Comparison of ENCODE assay signal across 9 cellular contexts in the genomic region with DNA sequence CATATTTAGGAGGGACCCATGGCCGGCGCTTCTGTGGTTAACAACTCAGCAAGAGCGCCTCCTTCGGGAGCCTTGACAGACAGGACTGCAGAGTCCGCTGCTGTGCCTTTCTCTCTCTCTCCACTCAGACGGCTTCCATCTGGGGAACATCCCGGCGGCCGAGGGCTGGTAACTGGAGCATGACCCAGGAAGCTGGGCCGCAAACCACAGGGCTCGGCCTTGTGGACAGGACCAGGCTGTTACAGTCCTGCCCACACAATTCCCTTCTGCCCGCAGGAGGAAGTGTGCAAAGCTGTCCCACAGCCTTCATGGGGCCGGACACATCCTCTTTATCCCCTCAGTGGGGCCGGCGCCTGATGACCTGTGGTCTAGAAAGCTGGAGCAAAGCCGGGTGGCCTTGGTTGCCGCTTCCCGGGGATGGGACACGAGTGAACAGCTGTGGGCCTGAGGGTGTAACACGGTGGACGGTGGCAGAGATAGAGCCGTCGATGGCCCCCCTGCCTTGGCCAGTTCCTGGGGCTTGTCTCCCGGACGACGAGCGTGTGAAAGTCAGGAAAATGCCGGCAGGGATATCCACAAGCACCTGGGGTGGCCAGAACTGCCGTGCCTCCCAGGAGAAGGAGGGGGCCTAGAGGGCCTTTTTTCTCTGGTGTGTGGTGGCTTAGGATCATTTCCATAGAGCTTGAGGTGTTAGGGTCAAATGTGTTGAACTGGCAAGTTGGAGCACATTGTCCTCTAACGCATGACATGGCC. TPM values are rescaled to one million over a fixed set of nuclear protein-coding genes. Genes with fewer than 3 reads are reported as not detected.
A peak's percentile ranks its signal among the peaks of the same experiment; 100 is the strongest.
DNase-seq lines count a peak whose midpoint lies in the region; FAIRE-seq and TF ChIP-seq lines count a peak whose summit lies in the region.
"Had no signal": no experiment of that assay in that cellular context is flagged by ENCODE, and none has a peak within 500 bp of the region (broad histone marks: within the 10 kb centered on the region; RNA-seq: fewer than 3 reads in every experiment).

No MANE protein-coding gene starts in this region.

- peak overlapping the region; percentile 91 for H3K14ac ChIP-seq in neuronal stem cell (ENCODE audit: low read length)

- no peak overlapping the region for H2BK5ac ChIP-seq in neuronal stem cell (ENCODE audit: low read length)

- peak overlapping the region; percentile 70 for H3K23ac ChIP-seq in neuronal stem cell (ENCODE audit: low read depth, low read length, poor library complexity)

- H3K79me1 ChIP-seq in neuronal stem cell (ENCODE audit: low read depth, low read length) = peaks cover 4% of the 10 kb centered on the region

- H3K4me1 ChIP-seq in neuronal stem cell (ENCODE audit: control insufficient read depth in 2 of 2, insufficient read depth in 1 of 2, low read depth in 1 of 2, low read length in 2 of 2) = peaks cover 13 to 29% of the 10 kb centered on the region in 2 donors

- no peak overlapping the region for H2AFZ ChIP-seq in neuronal stem cell (ENCODE audit: low read length)

- H3K36me3 ChIP-seq in neuronal stem cell (replicated peaks in 1 of 2; ENCODE audit: control insufficient read depth in 2 of 2, insufficient read depth in 2 of 2, low read length in 2 of 2) = peaks cover 39 to 67% of the 10 kb centered on the region in 2 donors

- TF ChIP-seq CTCF in AG09319 (IDR thresholded peaks at IDR 0.05; ENCODE audit: low read depth, low read length) = peak; percentile 65
- no peak for TF ChIP-seq CTCF in RWPE1 (conservative IDR thresholded peaks at IDR 0.05; ENCODE audit: low read depth)
- TF ChIP-seq CTCF in fibroblast of pulmonary artery (IDR thresholded peaks at IDR 0.05; ENCODE audit: low read length, missing control alignments) = peak; percentile 45

- H4K91ac ChIP-seq in neuronal stem cell (ENCODE audit: low read depth, low read length, poor library complexity) = no peak overlapping the region

- H3K9ac ChIP-seq in neuronal stem cell (ENCODE audit: low read depth, low read length, poor library complexity) = peak overlapping the region; percentile 45

- DNase-seq in AG09319 (ENCODE audit: extremely low read depth, low read depth) (peak; percentile 95), RWPE1 (ENCODE audit: low spot score) (no peak), fibroblast of pulmonary artery (ENCODE audit: low read depth) (peak; percentile 87), neuronal stem cell (ENCODE audit: low spot score) (no peak), G401 (ENCODE audit: low spot score) (no peak), DMS153 (lab: John Stamatoyannopoulos, UW) (no peak), GM12892 (ENCODE audit: insufficient read length) (no peak)
- no peak for DNase-seq in activated CD4-positive, alpha-beta T cell treated with anti-CD3 and anti-CD28 coated beads, Interleukin-2, amount 50 U/mL, for 1 hour

- peak overlapping the region; percentile 32 for H2BK15ac ChIP-seq in neuronal stem cell (ENCODE audit: low read length)

- peak overlapping the region; percentile 69 for H3K18ac ChIP-seq in neuronal stem cell (ENCODE audit: low read length)

- peaks cover 0 to 10% of the 10 kb centered on the region in 2 donors for H3K9me3 ChIP-seq in neuronal stem cell (replicated peaks in 1 of 2; ENCODE audit: control insufficient read depth in 2 of 2, insufficient read depth in 1 of 2, low read depth in 1 of 2, low read length in 2 of 2)

- no peak for FAIRE-seq in GM12892 (lab: Jason Lieb, UNC)

- H2AK5ac ChIP-seq in neuronal stem cell (ENCODE audit: low read depth, low read length) = peak overlapping the region; percentile 91

- no peak overlapping the region for H3K4ac ChIP-seq in neuronal stem cell (ENCODE audit: low read length)

- CTCF ChIA-PET in RWPE1 (lab: Yijun Ruan, JAX) = interaction anchor here (0.5 to 1.2 kb wide), 5 partner anchors 112 to 393 kb away, joined by 3 to 4 read pairs (median 3); no protein-coding TSS in a partner anchor

- no peak for TF ChIP-seq POLR2A in GM12892 (IDR thresholded peaks at IDR 0.05; ENCODE audit: low read depth, low read length)

- POLR2A ChIA-PET in RWPE1 (lab: Yijun Ruan, JAX; ENCODE audit: low non-redundant PET) = no interaction called here

- H3K4me3 ChIP-seq in fibroblast of pulmonary artery (replicated peaks; ENCODE audit: low read depth, low read length) (no peak overlapping the region), neuronal stem cell (ENCODE audit: low read length in 2 of 2) (no peak overlapping the region)

- in situ Hi-C loops in G401 (cut with HindIII; ENCODE audit: low sequenced_read_pairs) = no loop called here

- no peak overlapping the region for H2BK120ac ChIP-seq in neuronal stem cell (ENCODE audit: low read depth, low read length)

- H4K8ac ChIP-seq in neuronal stem cell (ENCODE audit: low read depth, low read length) = no peak overlapping the region

- peak overlapping the region; percentile 91 for H3K27ac ChIP-seq in RWPE1
- H3K27ac ChIP-seq in neuronal stem cell (replicated peaks; ENCODE audit: low read length) = peak overlapping the region; percentile 12

- no peaks in the 10 kb centered on the region for H3K27me3 ChIP-seq in neuronal stem cell (ENCODE audit: control insufficient read depth in 3 of 3, insufficient read depth in 3 of 3, low read depth in 1 of 3, low read length in 3 of 3)

- no CpG with 5 or more reads among the region's 30 CpGs for WGBS in neuronal stem cell (ENCODE audit: extremely low coverage in 2 of 2, insufficient read length in 2 of 2, insufficient replicate concordance in 1 of 2), 2 donors

- H2BK12ac ChIP-seq in neuronal stem cell (ENCODE audit: low read length) = peak overlapping the region; percentile 82

- no peak overlapping the region for H3K4me2 ChIP-seq in neuronal stem cell (ENCODE audit: insufficient read depth, low read length, poor library complexity, severe bottlenecking)

RNA-seq across cellular contexts. Expression of a gene that starts 50.1 kb away (rescaled TPM):
- polyA plus RNA-seq in neuronal stem cell (2013, experiment 1 of 2) = 160 TPM
- polyA plus RNA-seq in neuronal stem cell (2013, experiment 2 of 2) = 157 TPM
- 97.6 and 128 TPM in 2 replicates for total RNA-seq in G401 (2014; rRNA removed; shearing (Covaris generic))
- not detected for polyA plus RNA-seq in GM12892 (2012; ENCODE audit: missing spikeins)
- total RNA-seq: T-helper 2 cell treated with Interferon-gamma antibody and Interleukin-4, amounts not matched to agents 100 ng/mL and 5 ng/mL, for 36 hours had no signal

Comparison
In these comparisons a context has a peak if more than half of its experiments do, and no peak if none do; other contexts are left out.
1. DNase-seq: peak in AG09319 (single experiment) and fibroblast of pulmonary artery (single experiment); none in RWPE1 (single experiment), neuronal stem cell (single experiment), G401 (single experiment), DMS153 (single experiment), GM12892 (single experiment) and activated CD4-positive, alpha-beta T cell treated with anti-CD3 and anti-CD28 coated beads, Interleukin-2, amount 50 U/mL, for 1 hour (single experiment).